ENCODE assay signal across 12 cellular contexts in genomic region chr5:44396312-44396711, GRCh38. TPM values are rescaled to one million over a fixed set of nuclear protein-coding genes. Genes with fewer than 3 reads are reported as not detected.
"Had no signal": no experiment of that assay in that cellular context is flagged by ENCODE, and none has a peak within 500 bp of the region (broad histone marks: within the 10 kb centered on the region; RNA-seq: fewer than 3 reads in every experiment).

No MANE protein-coding gene starts in this region.

- H3K9me3 ChIP-seq: HAP-1 had no signal

- H3K27ac ChIP-seq: GM23248, HL-60 had no signal

- H2AFZ ChIP-seq: GM23248 had no signal

- DNase-seq: GM23248, GOT3, H7, HFFc6, KBM-7 had no signal

- ATAC-seq: HCT116, HepG2 had no signal

- H3K9ac ChIP-seq: GM23248 had no signal

- H3K4me1 ChIP-seq: HAP-1 had no signal

- H3K36me3 ChIP-seq: HAP-1 had no signal

- H3K4me3 ChIP-seq: GM23248, HAP-1 had no signal

RNA-seq across cellular contexts. Expression of gene FGF10, which starts 7.1 kb away (rescaled TPM):
- total RNA-seq: GM23248, H4, HepG2, HFFc6, HT1080 had no signal
- polyA plus RNA-seq: GM23248, HepG2, IgD-negative memory B cell had no signal
